In genomic region chr19:56096665-56097064, GRCh38 we compare ENCODE assay signal across 1 cellular context.
TF ChIP-seq lines count a peak whose summit lies in the region.

No MANE protein-coding gene starts in this region.

TF ChIP-seq in HepG2, 621 proteins besides CTCF, POLR2A, EP300 and RAD21:
- TF ChIP-seq CREM (IDR thresholded peaks at IDR 0.05) (no peak), CREM (CRISPR knock-in tag; IDR thresholded peaks at IDR 0.05) (no peak), ZNF274 (CRISPR knock-in tag; IDR thresholded peaks at IDR 0.05) (no peak), ZBTB4 (CRISPR knock-in tag; IDR thresholded peaks at IDR 0.05; ENCODE audit: borderline replicate concordance) (no peak), STAG1 (CRISPR knock-in tag; IDR thresholded peaks at IDR 0.05) (no peak), ZNF605 (CRISPR knock-in tag; IDR thresholded peaks at IDR 0.05) (no peak), E2F5 (CRISPR knock-in tag; conservative IDR thresholded peaks at IDR 0.05) (no peak), FOXO1 (CRISPR knock-in tag; IDR thresholded peaks at IDR 0.05) (no peak), PRMT3 (CRISPR knock-in tag; IDR thresholded peaks at IDR 0.05; ENCODE audit: borderline replicate concordance, low read depth) (no peak), HOMEZ (CRISPR knock-in tag; IDR thresholded peaks at IDR 0.05; ENCODE audit: low read depth) (no peak), ETS1 (CRISPR knock-in tag; IDR thresholded peaks at IDR 0.05) (no peak), HMG20B (CRISPR knock-in tag; conservative IDR thresholded peaks at IDR 0.05) (no peak), ZBTB21 (CRISPR knock-in tag; IDR thresholded peaks at IDR 0.05) (no peak), ZNF512B (CRISPR knock-in tag; IDR thresholded peaks at IDR 0.05; ENCODE audit: borderline replicate concordance) (no peak), NFKB2 (CRISPR knock-in tag; IDR thresholded peaks at IDR 0.05; ENCODE audit: borderline replicate concordance) (no peak), ZKSCAN1 (IDR thresholded peaks at IDR 0.05; ENCODE audit: low read length) (no peak)
TF ChIP-seq in HepG2: peak in this region for 0.
